13 cellular contexts compared by ENCODE assay signal in genomic region chr11:71987521-71987920, GRCh38.
"Had no signal": no experiment of that assay in that cellular context is flagged by ENCODE, and none has a peak within 500 bp of the region (broad histone marks: within the 10 kb centered on the region; RNA-seq: fewer than 3 reads in every experiment).

No MANE protein-coding gene starts in this region.

- H3K27ac ChIP-seq: testis had no signal

- H3K9me3 ChIP-seq: testis had no signal

- H3K4me1 ChIP-seq: testis had no signal

- H3K27me3 ChIP-seq: testis had no signal

- H3K4me3 ChIP-seq: testis had no signal

- ATAC-seq: activated CD4-positive, CD25-positive, alpha-beta regulatory T cell treated with anti-CD3 and anti-CD28 coated beads, Interleukin-2, amount 50 U/mL, for 24 hours; stimulated activated naive CD8-positive, alpha-beta T cell treated with anti-CD3 and anti-CD28 coated beads, Interleukin-15, Interleukin-2, amounts not matched to agents 100 U/mL and 50 U/mL, for 24 hours had no signal

- FAIRE-seq: bronchial epithelial cell, colon, urothelium cell line had no signal

- DNase-seq: activated T-cell treated with anti-CD3 and anti-CD28 coated beads, Interleukin-2, amount 50 U/mL, for 1 hour; anterior cingulate cortex; left ventricle myocardium superior; mesendoderm; posterior cingulate gyrus; right cardiac atrium; stimulated activated naive CD8-positive, alpha-beta T cell treated with anti-CD3 and anti-CD28 coated beads, Interleukin-15, Interleukin-2, amounts not matched to agents 100 U/mL and 50 U/mL, for 24 hours; T-helper 2 cell; testis had no signal
